1 cellular context compared by ENCODE assay signal in the genomic region with DNA sequence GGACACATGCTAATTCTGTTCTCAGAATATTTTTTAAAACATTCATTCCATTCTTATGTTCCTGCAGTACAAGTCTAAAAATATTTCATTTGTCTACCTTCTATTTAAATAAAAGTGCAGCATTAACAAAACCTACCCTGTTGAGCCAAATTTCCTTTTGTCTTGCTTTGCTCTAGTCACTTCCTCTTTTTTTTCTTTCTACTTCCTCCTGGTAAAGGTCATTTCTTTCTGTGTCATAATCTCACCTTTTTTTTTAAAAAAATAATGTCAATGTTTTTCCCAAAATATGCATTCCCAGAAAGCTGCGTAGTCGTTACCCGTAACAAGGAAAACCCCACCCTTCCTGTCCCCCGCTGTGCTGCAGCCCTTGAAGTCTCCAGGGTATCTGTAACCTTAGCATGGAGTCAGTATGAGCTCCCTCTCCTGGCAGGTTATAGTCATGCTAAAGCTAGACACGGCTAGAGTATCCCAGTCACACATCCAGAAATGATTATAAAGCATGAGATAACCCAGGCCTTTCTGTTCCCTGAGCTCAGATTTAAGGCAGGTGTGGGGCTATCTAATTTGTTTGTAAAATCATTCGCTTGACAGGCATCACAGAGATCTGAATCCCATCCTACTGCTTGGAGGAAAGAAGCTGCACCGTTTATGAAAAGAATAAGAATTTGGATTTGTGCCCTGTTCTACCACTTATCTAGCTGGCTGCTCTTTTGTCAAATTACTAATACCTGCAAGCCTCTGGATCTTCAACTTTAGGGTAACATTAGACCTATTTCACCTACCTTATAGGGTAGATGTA.
TF ChIP-seq lines count a peak whose summit lies in the region.

No MANE protein-coding gene starts in this region.

TF ChIP-seq in K562, 482 proteins besides CTCF, POLR2A, EP300 and RAD21 (continued from another document and continues in another):
- TF ChIP-seq HMG20A (CRISPR knock-in tag; conservative IDR thresholded peaks at IDR 0.05): no peak
- no peak for TF ChIP-seq PPARD (CRISPR knock-in tag; IDR thresholded peaks at IDR 0.05)
- no peak for TF ChIP-seq FOS (IDR thresholded peaks at IDR 0.05; ENCODE audit: extremely low read depth, insufficient read length)
- TF ChIP-seq FIP1L1 (IDR thresholded peaks at IDR 0.05; ENCODE audit: low read depth, low read length, poor library complexity, severe bottlenecking): no peak
- TF ChIP-seq, protein P1, sequence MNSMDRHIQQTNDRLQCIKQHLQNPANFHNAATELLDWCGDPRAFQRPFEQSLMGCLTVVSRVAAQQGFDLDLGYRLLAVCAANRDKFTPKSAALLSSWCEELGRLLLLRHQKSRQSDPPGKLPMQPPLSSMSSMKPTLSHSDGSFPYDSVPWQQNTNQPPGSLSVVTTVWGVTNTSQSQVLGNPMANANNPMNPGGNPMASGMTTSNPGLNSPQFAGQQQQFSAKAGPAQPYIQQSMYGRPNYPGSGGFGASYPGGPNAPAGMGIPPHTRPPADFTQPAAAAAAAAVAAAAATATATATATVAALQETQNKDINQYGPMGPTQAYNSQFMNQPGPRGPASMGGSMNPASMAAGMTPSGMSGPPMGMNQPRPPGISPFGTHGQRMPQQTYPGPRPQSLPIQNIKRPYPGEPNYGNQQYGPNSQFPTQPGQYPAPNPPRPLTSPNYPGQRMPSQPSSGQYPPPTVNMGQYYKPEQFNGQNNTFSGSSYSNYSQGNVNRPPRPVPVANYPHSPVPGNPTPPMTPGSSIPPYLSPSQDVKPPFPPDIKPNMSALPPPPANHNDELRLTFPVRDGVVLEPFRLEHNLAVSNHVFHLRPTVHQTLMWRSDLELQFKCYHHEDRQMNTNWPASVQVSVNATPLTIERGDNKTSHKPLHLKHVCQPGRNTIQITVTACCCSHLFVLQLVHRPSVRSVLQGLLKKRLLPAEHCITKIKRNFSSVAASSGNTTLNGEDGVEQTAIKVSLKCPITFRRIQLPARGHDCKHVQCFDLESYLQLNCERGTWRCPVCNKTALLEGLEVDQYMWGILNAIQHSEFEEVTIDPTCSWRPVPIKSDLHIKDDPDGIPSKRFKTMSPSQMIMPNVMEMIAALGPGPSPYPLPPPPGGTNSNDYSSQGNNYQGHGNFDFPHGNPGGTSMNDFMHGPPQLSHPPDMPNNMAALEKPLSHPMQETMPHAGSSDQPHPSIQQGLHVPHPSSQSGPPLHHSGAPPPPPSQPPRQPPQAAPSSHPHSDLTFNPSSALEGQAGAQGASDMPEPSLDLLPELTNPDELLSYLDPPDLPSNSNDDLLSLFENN (IDR thresholded peaks at IDR 0.05; ENCODE audit: low read depth in 2 of 2, low read length in 2 of 2): peak in 1 of 2 experiments; percentile 55; a peak in 1 of 4 replicates
- TF ChIP-seq, protein P2, sequence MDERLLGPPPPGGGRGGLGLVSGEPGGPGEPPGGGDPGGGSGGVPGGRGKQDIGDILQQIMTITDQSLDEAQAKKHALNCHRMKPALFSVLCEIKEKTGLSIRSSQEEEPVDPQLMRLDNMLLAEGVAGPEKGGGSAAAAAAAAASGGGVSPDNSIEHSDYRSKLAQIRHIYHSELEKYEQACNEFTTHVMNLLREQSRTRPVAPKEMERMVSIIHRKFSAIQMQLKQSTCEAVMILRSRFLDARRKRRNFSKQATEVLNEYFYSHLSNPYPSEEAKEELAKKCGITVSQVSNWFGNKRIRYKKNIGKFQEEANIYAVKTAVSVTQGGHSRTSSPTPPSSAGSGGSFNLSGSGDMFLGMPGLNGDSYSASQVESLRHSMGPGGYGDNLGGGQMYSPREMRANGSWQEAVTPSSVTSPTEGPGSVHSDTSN (CRISPR knock-in tag; IDR thresholded peaks at IDR 0.05; ENCODE audit: low read depth): no peak
- TF ChIP-seq, protein P2 (tag; conservative IDR thresholded peaks at IDR 0.05; ENCODE audit: low read depth): no peak
- TF ChIP-seq, protein P3, sequence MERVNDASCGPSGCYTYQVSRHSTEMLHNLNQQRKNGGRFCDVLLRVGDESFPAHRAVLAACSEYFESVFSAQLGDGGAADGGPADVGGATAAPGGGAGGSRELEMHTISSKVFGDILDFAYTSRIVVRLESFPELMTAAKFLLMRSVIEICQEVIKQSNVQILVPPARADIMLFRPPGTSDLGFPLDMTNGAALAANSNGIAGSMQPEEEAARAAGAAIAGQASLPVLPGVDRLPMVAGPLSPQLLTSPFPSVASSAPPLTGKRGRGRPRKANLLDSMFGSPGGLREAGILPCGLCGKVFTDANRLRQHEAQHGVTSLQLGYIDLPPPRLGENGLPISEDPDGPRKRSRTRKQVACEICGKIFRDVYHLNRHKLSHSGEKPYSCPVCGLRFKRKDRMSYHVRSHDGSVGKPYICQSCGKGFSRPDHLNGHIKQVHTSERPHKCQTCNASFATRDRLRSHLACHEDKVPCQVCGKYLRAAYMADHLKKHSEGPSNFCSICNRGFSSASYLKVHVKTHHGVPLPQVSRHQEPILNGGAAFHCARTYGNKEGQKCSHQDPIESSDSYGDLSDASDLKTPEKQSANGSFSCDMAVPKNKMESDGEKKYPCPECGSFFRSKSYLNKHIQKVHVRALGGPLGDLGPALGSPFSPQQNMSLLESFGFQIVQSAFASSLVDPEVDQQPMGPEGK (CRISPR knock-in tag; IDR thresholded peaks at IDR 0.05; ENCODE audit: borderline replicate concordance): no peak
- TF ChIP-seq, protein P4, sequence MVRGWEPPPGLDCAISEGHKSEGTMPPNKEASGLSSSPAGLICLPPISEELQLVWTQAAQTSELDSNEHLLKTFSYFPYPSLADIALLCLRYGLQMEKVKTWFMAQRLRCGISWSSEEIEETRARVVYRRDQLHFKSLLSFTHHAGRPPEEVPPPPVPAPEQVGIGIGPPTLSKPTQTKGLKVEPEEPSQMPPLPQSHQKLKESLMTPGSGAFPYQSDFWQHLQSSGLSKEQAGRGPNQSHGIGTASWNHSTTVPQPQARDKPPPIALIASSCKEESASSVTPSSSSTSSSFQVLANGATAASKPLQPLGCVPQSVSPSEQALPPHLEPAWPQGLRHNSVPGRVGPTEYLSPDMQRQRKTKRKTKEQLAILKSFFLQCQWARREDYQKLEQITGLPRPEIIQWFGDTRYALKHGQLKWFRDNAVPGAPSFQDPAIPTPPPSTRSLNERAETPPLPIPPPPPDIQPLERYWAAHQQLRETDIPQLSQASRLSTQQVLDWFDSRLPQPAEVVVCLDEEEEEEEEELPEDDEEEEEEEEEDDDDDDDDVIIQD (CRISPR knock-in tag; IDR thresholded peaks at IDR 0.05): no peak
- no peak for TF ChIP-seq SETDB1 (IDR thresholded peaks at IDR 0.05; ENCODE audit: low read length)
- TF ChIP-seq, protein P5, sequence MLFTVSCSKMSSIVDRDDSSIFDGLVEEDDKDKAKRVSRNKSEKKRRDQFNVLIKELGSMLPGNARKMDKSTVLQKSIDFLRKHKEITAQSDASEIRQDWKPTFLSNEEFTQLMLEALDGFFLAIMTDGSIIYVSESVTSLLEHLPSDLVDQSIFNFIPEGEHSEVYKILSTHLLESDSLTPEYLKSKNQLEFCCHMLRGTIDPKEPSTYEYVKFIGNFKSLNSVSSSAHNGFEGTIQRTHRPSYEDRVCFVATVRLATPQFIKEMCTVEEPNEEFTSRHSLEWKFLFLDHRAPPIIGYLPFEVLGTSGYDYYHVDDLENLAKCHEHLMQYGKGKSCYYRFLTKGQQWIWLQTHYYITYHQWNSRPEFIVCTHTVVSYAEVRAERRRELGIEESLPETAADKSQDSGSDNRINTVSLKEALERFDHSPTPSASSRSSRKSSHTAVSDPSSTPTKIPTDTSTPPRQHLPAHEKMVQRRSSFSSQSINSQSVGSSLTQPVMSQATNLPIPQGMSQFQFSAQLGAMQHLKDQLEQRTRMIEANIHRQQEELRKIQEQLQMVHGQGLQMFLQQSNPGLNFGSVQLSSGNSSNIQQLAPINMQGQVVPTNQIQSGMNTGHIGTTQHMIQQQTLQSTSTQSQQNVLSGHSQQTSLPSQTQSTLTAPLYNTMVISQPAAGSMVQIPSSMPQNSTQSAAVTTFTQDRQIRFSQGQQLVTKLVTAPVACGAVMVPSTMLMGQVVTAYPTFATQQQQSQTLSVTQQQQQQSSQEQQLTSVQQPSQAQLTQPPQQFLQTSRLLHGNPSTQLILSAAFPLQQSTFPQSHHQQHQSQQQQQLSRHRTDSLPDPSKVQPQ (CRISPR knock-in tag; IDR thresholded peaks at IDR 0.05; ENCODE audit: borderline replicate concordance): no peak
- TF ChIP-seq, protein P6, sequence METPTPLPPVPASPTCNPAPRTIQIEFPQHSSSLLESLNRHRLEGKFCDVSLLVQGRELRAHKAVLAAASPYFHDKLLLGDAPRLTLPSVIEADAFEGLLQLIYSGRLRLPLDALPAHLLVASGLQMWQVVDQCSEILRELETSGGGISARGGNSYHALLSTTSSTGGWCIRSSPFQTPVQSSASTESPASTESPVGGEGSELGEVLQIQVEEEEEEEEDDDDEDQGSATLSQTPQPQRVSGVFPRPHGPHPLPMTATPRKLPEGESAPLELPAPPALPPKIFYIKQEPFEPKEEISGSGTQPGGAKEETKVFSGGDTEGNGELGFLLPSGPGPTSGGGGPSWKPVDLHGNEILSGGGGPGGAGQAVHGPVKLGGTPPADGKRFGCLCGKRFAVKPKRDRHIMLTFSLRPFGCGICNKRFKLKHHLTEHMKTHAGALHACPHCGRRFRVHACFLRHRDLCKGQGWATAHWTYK (CRISPR knock-in tag; IDR thresholded peaks at IDR 0.05): peak; percentile 71
- peak; percentile 57; the same call in 1 of the 2 replicates for TF ChIP-seq ZNF354B (CRISPR knock-in tag; IDR thresholded peaks at IDR 0.05)
- TF ChIP-seq BHLHE40 (IDR thresholded peaks at IDR 0.05; ENCODE audit: low read length): peak; percentile 49; the same call in 1 of the 2 replicates
- no peak for TF ChIP-seq SRSF1 (IDR thresholded peaks at IDR 0.05; ENCODE audit: low read depth, low read length)
- TF ChIP-seq FOXA3 (CRISPR knock-in tag; conservative IDR thresholded peaks at IDR 0.05 in 1 of 2, IDR thresholded peaks at IDR 0.05 in 1 of 2): 0 out of 4 replicates have a peak, but pooled peaks of 1 of the 2 experiments have one; percentile 18
- no peak for TF ChIP-seq GTF2A2 (tag; IDR thresholded peaks at IDR 0.05)
- TF ChIP-seq, protein P7, sequence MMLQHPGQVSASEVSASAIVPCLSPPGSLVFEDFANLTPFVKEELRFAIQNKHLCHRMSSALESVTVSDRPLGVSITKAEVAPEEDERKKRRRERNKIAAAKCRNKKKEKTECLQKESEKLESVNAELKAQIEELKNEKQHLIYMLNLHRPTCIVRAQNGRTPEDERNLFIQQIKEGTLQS (IDR thresholded peaks at IDR 0.05): peak; percentile 7; the same call in 1 of the 2 replicates
- TF ChIP-seq, protein P7 (CRISPR knock-in tag; conservative IDR thresholded peaks at IDR 0.05): 0 out of 2 replicates have a peak, but pooled peaks have one; percentile 21
- TF ChIP-seq PHF20 (IDR thresholded peaks at IDR 0.05; ENCODE audit: partially characterized antibody): no peak
- TF ChIP-seq MAFG (tag; conservative IDR thresholded peaks at IDR 0.05): no peak; the same call in 1 of the 2 replicates
- TF ChIP-seq MTA1 (IDR thresholded peaks at IDR 0.05; ENCODE audit: borderline replicate concordance): peak; percentile 71
- TF ChIP-seq ETV5 (CRISPR knock-in tag; IDR thresholded peaks at IDR 0.05; ENCODE audit: low read depth): peak; percentile 95
- no peak for TF ChIP-seq ZNF12 (CRISPR knock-in tag; IDR thresholded peaks at IDR 0.05)
- no peak for TF ChIP-seq ZNF124 (CRISPR knock-in tag; IDR thresholded peaks at IDR 0.05)
- TF ChIP-seq ZNF586 (CRISPR knock-in tag; conservative IDR thresholded peaks at IDR 0.05): no peak
- 0 out of 2 replicates have a peak, but pooled peaks have one; percentile 1 for TF ChIP-seq MAFF (IDR thresholded peaks at IDR 0.05; ENCODE audit: low read length)
- TF ChIP-seq, protein P8, sequence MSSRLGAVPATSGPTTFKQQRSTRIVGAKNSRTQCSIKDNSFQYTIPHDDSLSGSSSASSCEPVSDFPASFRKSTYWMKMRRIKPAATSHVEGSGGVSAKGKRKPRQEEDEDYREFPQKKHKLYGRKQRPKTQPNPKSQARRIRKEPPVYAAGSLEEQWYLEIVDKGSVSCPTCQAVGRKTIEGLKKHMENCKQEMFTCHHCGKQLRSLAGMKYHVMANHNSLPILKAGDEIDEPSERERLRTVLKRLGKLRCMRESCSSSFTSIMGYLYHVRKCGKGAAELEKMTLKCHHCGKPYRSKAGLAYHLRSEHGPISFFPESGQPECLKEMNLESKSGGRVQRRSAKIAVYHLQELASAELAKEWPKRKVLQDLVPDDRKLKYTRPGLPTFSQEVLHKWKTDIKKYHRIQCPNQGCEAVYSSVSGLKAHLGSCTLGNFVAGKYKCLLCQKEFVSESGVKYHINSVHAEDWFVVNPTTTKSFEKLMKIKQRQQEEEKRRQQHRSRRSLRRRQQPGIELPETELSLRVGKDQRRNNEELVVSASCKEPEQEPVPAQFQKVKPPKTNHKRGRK (tag; IDR thresholded peaks at IDR 0.05): no peak
- 0 out of 2 replicates have a peak, but pooled peaks have one; percentile 37 for TF ChIP-seq NFIC (IDR thresholded peaks at IDR 0.05)
- TF ChIP-seq KLF6 (CRISPR knock-in tag; IDR thresholded peaks at IDR 0.05; ENCODE audit: borderline replicate concordance): peak; percentile 88; the same call in 1 of the 2 replicates
- TF ChIP-seq, protein P9, sequence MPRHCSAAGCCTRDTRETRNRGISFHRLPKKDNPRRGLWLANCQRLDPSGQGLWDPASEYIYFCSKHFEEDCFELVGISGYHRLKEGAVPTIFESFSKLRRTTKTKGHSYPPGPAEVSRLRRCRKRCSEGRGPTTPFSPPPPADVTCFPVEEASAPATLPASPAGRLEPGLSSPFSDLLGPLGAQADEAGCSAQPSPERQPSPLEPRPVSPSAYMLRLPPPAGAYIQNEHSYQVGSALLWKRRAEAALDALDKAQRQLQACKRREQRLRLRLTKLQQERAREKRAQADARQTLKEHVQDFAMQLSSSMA (CRISPR knock-in tag; IDR thresholded peaks at IDR 0.05): no peak
- TF ChIP-seq NCOA1 (IDR thresholded peaks at IDR 0.05; ENCODE audit: low read depth): peak; percentile 69; the same call in 1 of the 2 replicates
- TF ChIP-seq CSDE1 (IDR thresholded peaks at IDR 0.05): no peak
